15 cellular contexts compared by ENCODE assay signal in genomic region chr6:37340639-37340943, GRCh38. TPM values are rescaled to one million over a fixed set of nuclear protein-coding genes. Genes with fewer than 3 reads are reported as not detected.
DNase-seq lines count a peak whose midpoint lies in the region; ATAC-seq lines count a peak whose summit lies in the region.
"Had no signal": no experiment of that assay in that cellular context is flagged by ENCODE, and none has a peak within 500 bp of the region (broad histone marks: within the 10 kb centered on the region; RNA-seq: fewer than 3 reads in every experiment).

No MANE protein-coding gene starts in this region.

- no peak overlapping the region for H3K4me3 Mint-ChIP-seq in stimulated activated naive B cell treated with anti-CD40 and anti-IgM and Interleukin-4, amounts not matched to agents 10 μg/mL and 1 μg/mL and 100 μg/mL, for 72 hours
- H3K4me3 Mint-ChIP-seq: B cell; CD4-positive, alpha-beta T cell had no signal

- peaks cover 6 to 14% of the 10 kb centered on the region in 2 donors for H3K36me3 Mint-ChIP-seq in stimulated activated naive B cell treated with anti-CD40 and anti-IgM and Interleukin-4, amounts not matched to agents 10 μg/mL and 1 μg/mL and 100 μg/mL, for 72 hours

- ATAC-seq in HG03045 (IDR thresholded peaks at IDR 0.05; ENCODE audit: unreplicated experiment) = no peak
- no peak for ATAC-seq in stimulated activated naive B cell treated with anti-CD40 and anti-IgM and Interleukin-4, amounts not matched to agents 10 μg/mL and 1 μg/mL and 100 μg/mL, for 72 hours (replicated peaks)

- H3K9me3 Mint-ChIP-seq in stimulated activated naive B cell treated with anti-CD40 and anti-IgM and Interleukin-4, amounts not matched to agents 10 μg/mL and 1 μg/mL and 100 μg/mL, for 72 hours = no peaks in the 10 kb centered on the region
- H3K9me3 Mint-ChIP-seq: CD4-positive, alpha-beta T cell had no signal

- no peaks in the 10 kb centered on the region for H3K27me3 ChIP-seq in SJSA1 (replicated peaks)

- no peaks in the 10 kb centered on the region for H3K36me3 ChIP-seq in SJSA1

- peaks cover 16% of the 10 kb centered on the region for H3K4me1 ChIP-seq in SJSA1 (replicated peaks)

- H3K27ac Mint-ChIP-seq in stimulated activated naive B cell treated with anti-CD40 and anti-IgM and Interleukin-4, amounts not matched to agents 10 μg/mL and 1 μg/mL and 100 μg/mL, for 72 hours = no peak overlapping the region
- H3K27ac Mint-ChIP-seq: B cell; CD4-positive, alpha-beta T cell had no signal

- H3K9me3 ChIP-seq in SJSA1 (replicated peaks) = no peaks in the 10 kb centered on the region

- H3K27ac ChIP-seq in SJSA1 = peak overlapping the region; percentile 35

- H3K4me3 ChIP-seq in SJSA1 = no peak overlapping the region

- H3K4me1 Mint-ChIP-seq in stimulated activated naive B cell treated with anti-CD40 and anti-IgM and Interleukin-4, amounts not matched to agents 10 μg/mL and 1 μg/mL and 100 μg/mL, for 72 hours = peaks cover 0 to 2% of the 10 kb centered on the region in 2 donors
- H3K4me1 Mint-ChIP-seq: B cell had no signal

- peaks cover 4 to 6% of the 10 kb centered on the region in 2 donors for H3K27me3 Mint-ChIP-seq in stimulated activated naive B cell treated with anti-CD40 and anti-IgM and Interleukin-4, amounts not matched to agents 10 μg/mL and 1 μg/mL and 100 μg/mL, for 72 hours
- H3K27me3 Mint-ChIP-seq: B cell had no signal

- DNase-seq in ELR (ENCODE audit: low read depth) (peak; percentile 38), HT1080 (ENCODE audit: low read depth) (peak; percentile 11), SJSA1 (ENCODE audit: low read depth in 1 of 2, low spot score in 2 of 2) (no peak), iris pigment epithelial cell (ENCODE audit: low read depth) (peak; percentile 21)
- DNase-seq in activated CD4-positive, alpha-beta T cell treated with anti-CD3 and anti-CD28 coated beads for 48 hours = no peak
- no peak for DNase-seq in activated T-cell treated with anti-CD3 and anti-CD28 coated beads, Interleukin-2, amount 50 U/mL, for 48 hours
- no peak for DNase-seq in stimulated activated naive B cell treated with anti-CD40 and anti-IgM and Interleukin-4, amounts not matched to agents 10 μg/mL and 1 μg/mL and 100 μg/mL, for 72 hours
- DNase-seq: C1 segment of cervical spinal cord; CD4-positive, alpha-beta T cell; COR-L47; DMS153; DMS79 treated with DMSO at 0.1 percent for 48 hours; GF-D8 had no signal

RNA-seq across cellular contexts. Expression of gene RNF8, which starts 13.2 kb away (rescaled TPM):
- total RNA-seq in HT1080 (2014; rRNA removed; shearing (Covaris generic)) = 22.5 and 23.8 TPM in 2 replicates
- polyA plus RNA-seq in HT1080 (2015; cell fraction: cytosol; rRNA removed) = 19.3 and 20.7 TPM in 2 replicates
- 11.6 and 13.1 TPM in 2 replicates for polyA plus RNA-seq in HT1080 (2015; cell fraction: nucleus; rRNA removed)
- total RNA-seq in SJSA1 (2014; rRNA removed; shearing (Covaris generic)) = 33.6 and 34.4 TPM in 2 replicates

Comparison
In these comparisons a context has a peak if more than half of its experiments do, and no peak if none do; other contexts are left out.
1. DNase-seq: peak in ELR (single experiment), HT1080 (single experiment) and iris pigment epithelial cell (single experiment); none in SJSA1 (0 of 2), activated CD4-positive, alpha-beta T cell treated with anti-CD3 and anti-CD28 coated beads for 48 hours (single experiment), activated T-cell treated with anti-CD3 and anti-CD28 coated beads, Interleukin-2, amount 50 U/mL, for 48 hours (0 of 2) and stimulated activated naive B cell treated with anti-CD40 and anti-IgM and Interleukin-4, amounts not matched to agents 10 μg/mL and 1 μg/mL and 100 μg/mL, for 72 hours (single experiment).